ENCODE assay signal across 8 cellular contexts in the genomic region with DNA sequence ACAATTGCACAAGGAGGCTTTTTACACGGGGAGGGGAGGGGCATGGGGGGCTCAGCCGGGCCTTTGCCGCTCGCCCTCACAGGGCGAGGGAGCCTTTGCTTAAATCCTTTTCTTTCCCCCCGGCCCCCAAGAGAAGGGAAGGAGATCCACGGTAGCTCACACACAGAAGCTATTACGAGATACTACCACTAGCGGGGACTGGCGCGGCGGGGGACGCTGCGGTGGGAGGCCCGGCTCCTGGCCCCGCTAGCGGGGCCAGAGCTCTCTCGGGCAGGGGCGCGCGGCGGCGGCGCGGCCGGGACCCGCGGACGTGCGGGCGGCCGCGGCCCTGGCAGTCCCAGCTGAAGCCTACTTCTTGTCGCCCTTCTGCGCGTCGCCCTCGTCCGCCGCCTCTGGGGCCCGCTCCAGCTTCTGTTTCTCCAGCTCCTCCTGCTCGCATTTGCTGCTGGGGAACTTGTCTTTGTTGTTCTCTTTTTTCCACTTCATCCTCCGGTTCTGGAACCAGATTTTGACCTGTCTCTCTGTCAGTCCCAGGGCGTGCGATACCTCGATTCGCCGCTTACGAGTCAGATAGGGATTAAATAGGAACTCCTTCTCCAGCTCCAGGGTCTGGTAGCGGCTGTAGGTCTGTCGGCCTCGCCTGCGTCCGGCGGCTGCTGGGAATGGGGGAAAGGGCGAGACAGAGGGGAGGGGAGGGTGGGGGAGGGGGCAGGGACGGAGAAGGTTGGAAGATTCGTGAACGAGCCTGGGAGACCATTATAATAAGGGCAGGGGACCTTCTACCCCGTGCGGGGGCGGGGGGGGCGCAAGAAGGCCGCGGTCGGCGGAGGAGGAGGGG. TPM values are rescaled to one million over a fixed set of nuclear protein-coding genes. Genes with fewer than 3 reads are reported as not detected.
DNase-seq lines count a peak whose midpoint lies in the region; ATAC-seq and TF ChIP-seq lines count a peak whose summit lies in the region.

No MANE protein-coding gene starts in this region.

- peak; percentile 46 for ATAC-seq in Right ventricle myocardium superior (ENCODE audit: poor library complexity)
- peak; percentile 35 for ATAC-seq in activated naive CD8-positive, alpha-beta T cell treated with anti-CD3 and anti-CD28 coated beads, Interleukin-2, amount 50 U/mL, for 24 hours
- ATAC-seq in stimulated activated naive CD8-positive, alpha-beta T cell treated with anti-CD3 and anti-CD28 coated beads, Interleukin-15, Interleukin-2, amounts not matched to agents 100 U/mL and 50 U/mL, for 24 hours, result peak; percentile 53
- ATAC-seq in HG03039 (IDR thresholded peaks at IDR 0.05; ENCODE audit: unreplicated experiment), result no peak

- TF ChIP-seq CTCF in right atrium auricular region (IDR thresholded peaks at IDR 0.05), result no peak

- intact Hi-C loops in Right ventricle myocardium superior (cut with DNase I), result no loop called here

- peaks cover 73 to 83% of the 10 kb centered on the region in 2 donors for H3K27me3 ChIP-seq in right atrium auricular region

- no peak overlapping the region for H3K27ac Mint-ChIP-seq in activated naive CD8-positive, alpha-beta T cell treated with anti-CD3 and anti-CD28 coated beads, Interleukin-2, amount 50 U/mL, for 24 hours

- H3K4me3 Mint-ChIP-seq in activated naive CD8-positive, alpha-beta T cell treated with anti-CD3 and anti-CD28 coated beads, Interleukin-2, amount 50 U/mL, for 24 hours, result peak overlapping the region; percentile 70

- no peak overlapping the region for H3K27ac ChIP-seq in right atrium auricular region

- DNase-seq in Right ventricle myocardium superior, result no peak
- no peak for DNase-seq in right atrium auricular region (ENCODE audit: low spot score)
- DNase-seq in NOMO-1 treated with DMSO at 0.1 percent for 48 hours (lab: John Stamatoyannopoulos, UW; ENCODE audit: unreplicated experiment), result peak; percentile 44
- DNase-seq in activated naive CD8-positive, alpha-beta T cell treated with anti-CD3 and anti-CD28 coated beads, Interleukin-2, amount 50 U/mL, for 24 hours, result no peak
- peak; percentile 28 for DNase-seq in kidney glomerular epithelial cell (lab: John Stamatoyannopoulos, UW)
- peak; percentile 53 for DNase-seq in stimulated activated naive CD8-positive, alpha-beta T cell treated with anti-CD3 and anti-CD28 coated beads, Interleukin-15, Interleukin-2, amounts not matched to agents 100 U/mL and 50 U/mL, for 24 hours
- no peak for DNase-seq in NCI-H146 (lab: John Stamatoyannopoulos, UW)

- peaks cover 0 to 54% of the 10 kb centered on the region in 2 donors for H3K4me1 ChIP-seq in right atrium auricular region

- no peaks in the 10 kb centered on the region for H3K9me3 Mint-ChIP-seq in activated naive CD8-positive, alpha-beta T cell treated with anti-CD3 and anti-CD28 coated beads, Interleukin-2, amount 50 U/mL, for 24 hours

- H3K36me3 ChIP-seq in right atrium auricular region, result no peaks in the 10 kb centered on the region

- H3K4me3 ChIP-seq in right atrium auricular region, result peak overlapping the region in 1 of 2 donors; percentile 20

- H3K9me3 ChIP-seq in right atrium auricular region, result no peaks in the 10 kb centered on the region

- peaks cover 78% of the 10 kb centered on the region for H3K27me3 Mint-ChIP-seq in activated naive CD8-positive, alpha-beta T cell treated with anti-CD3 and anti-CD28 coated beads, Interleukin-2, amount 50 U/mL, for 24 hours

- H3K4me1 Mint-ChIP-seq in activated naive CD8-positive, alpha-beta T cell treated with anti-CD3 and anti-CD28 coated beads, Interleukin-2, amount 50 U/mL, for 24 hours, result peaks cover 48% of the 10 kb centered on the region

- no peaks in the 10 kb centered on the region for H3K36me3 Mint-ChIP-seq in activated naive CD8-positive, alpha-beta T cell treated with anti-CD3 and anti-CD28 coated beads, Interleukin-2, amount 50 U/mL, for 24 hours (ENCODE audit: low read depth)

RNA-seq across cellular contexts. Expression of gene HOXB8, which starts 2.0 kb away (rescaled TPM):
- total RNA-seq in Right ventricle myocardium superior, result not detected
- not detected for total RNA-seq in right atrium auricular region

RNA-seq across cellular contexts. Expression of gene HOXB7, which starts 2.3 kb away (rescaled TPM):
- total RNA-seq in Right ventricle myocardium superior (0.22 TPM), right atrium auricular region (under 1 TPM; 0.24 to 0.78 TPM)

RNA-seq across cellular contexts. Expression of gene HOXB6, which starts 8.3 kb away (rescaled TPM):
- total RNA-seq in Right ventricle myocardium superior (0.78 TPM), right atrium auricular region (1 to 10 TPM in 1 of 2 donors, under 1 TPM in 1; 0.82 to 2.6 TPM)

RNA-seq across cellular contexts. Expression of gene HOXB9, which starts 13.1 kb away (rescaled TPM):
- total RNA-seq in Right ventricle myocardium superior, result not detected
- total RNA-seq in right atrium auricular region, result not detected

RNA-seq across cellular contexts. Expression of gene HOXB5, which starts 19.5 kb away (rescaled TPM):
- total RNA-seq in Right ventricle myocardium superior, result 0.13 TPM
- total RNA-seq in right atrium auricular region, result not detected

Comparison
In these comparisons a context has a peak if more than half of its experiments do, and no peak if none do; other contexts are left out.
1. DNase-seq: peak in NOMO-1 treated with DMSO at 0.1 percent for 48 hours (single experiment), kidney glomerular epithelial cell (single experiment) and stimulated activated naive CD8-positive, alpha-beta T cell treated with anti-CD3 and anti-CD28 coated beads, Interleukin-15, Interleukin-2, amounts not matched to agents 100 U/mL and 50 U/mL, for 24 hours (single experiment); none in Right ventricle myocardium superior (single experiment), right atrium auricular region (single experiment), activated naive CD8-positive, alpha-beta T cell treated with anti-CD3 and anti-CD28 coated beads, Interleukin-2, amount 50 U/mL, for 24 hours (single experiment) and NCI-H146 (single experiment).